ENCODE assay signal across 24 cellular contexts in the genomic region with DNA sequence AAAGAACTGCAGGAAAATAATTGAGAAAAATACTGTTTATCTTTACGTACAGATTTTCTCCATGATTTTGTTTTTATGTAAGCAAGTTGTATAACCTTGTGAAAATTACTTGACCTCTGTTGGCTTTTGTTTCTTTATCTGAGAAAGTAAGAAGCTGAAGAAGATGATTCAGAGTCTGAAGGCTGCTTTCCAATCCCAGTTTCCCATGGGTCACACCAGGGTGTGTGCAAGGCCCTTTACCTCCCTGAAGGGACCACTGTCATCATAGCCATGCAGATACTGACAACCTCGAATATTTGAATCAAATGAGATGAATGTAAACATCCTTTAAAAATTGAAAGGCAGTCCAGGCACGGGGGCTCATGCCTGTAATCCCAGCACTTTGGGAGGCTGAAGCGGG.
"Had no signal": no experiment of that assay in that cellular context is flagged by ENCODE, and none has a peak within 500 bp of the region (broad histone marks: within the 10 kb centered on the region; RNA-seq: fewer than 3 reads in every experiment).

No MANE protein-coding gene starts in this region.

- H3K36me3 ChIP-seq: adrenal gland, ascending aorta, brain microvascular endothelial cell, heart right ventricle, right lobe of liver, stomach, suprapubic skin, tibial nerve had no signal

- DNase-seq: activated CD4-positive, alpha-beta T cell treated with anti-CD3 and anti-CD28 coated beads for 4 hours; activated CD4-positive, alpha-beta T cell treated with anti-CD3 and anti-CD28 coated beads, Interleukin-2, amount 50 U/mL, for 48 hours; activated CD4-positive, CD25-positive, alpha-beta regulatory T cell; activated CD8-positive, alpha-beta memory T cell treated with anti-CD3 and anti-CD28 coated beads, Interleukin-2, amount 50 U/mL, for 48 hours; activated naive CD4-positive, alpha-beta T cell; activated T-cell treated with anti-CD3 and anti-CD28 coated beads, Interleukin-2, amount 50 U/mL, for 4 hours; adrenal gland; brain microvascular endothelial cell; central memory CD4-positive, alpha-beta T cell; dorsolateral prefrontal cortex; effector memory CD8-positive, alpha-beta T cell; heart right ventricle; left colon; mesenchymal stem cell; mucosa of descending colon; nephron progenitor cell; nucleus accumbens; right lobe of liver; small intestine; stimulated activated CD4-positive, alpha-beta T cell treated with anti-CD3 and anti-CD28 coated beads, Interleukin-15, amount 100 ng/mL, for 24 hours; stomach had no signal

- H3K27ac ChIP-seq: adrenal gland, ascending aorta, brain microvascular endothelial cell, dorsolateral prefrontal cortex, heart right ventricle, right lobe of liver, stomach, suprapubic skin, tibial nerve had no signal

- H3K4me3 ChIP-seq: adrenal gland, ascending aorta, dorsolateral prefrontal cortex, heart right ventricle, mucosa of descending colon, right lobe of liver, stomach, suprapubic skin, tibial nerve had no signal

- H3K4me1 ChIP-seq: adrenal gland, ascending aorta, heart right ventricle, right lobe of liver, suprapubic skin had no signal

- H3K27me3 ChIP-seq: adrenal gland, ascending aorta, brain microvascular endothelial cell, right lobe of liver, suprapubic skin, tibial nerve had no signal

- H3K9me3 ChIP-seq: adrenal gland, ascending aorta, heart right ventricle, mucosa of descending colon, right lobe of liver, stomach, suprapubic skin had no signal
